ENCODE assay signal across 9 cellular contexts in the genomic region with DNA sequence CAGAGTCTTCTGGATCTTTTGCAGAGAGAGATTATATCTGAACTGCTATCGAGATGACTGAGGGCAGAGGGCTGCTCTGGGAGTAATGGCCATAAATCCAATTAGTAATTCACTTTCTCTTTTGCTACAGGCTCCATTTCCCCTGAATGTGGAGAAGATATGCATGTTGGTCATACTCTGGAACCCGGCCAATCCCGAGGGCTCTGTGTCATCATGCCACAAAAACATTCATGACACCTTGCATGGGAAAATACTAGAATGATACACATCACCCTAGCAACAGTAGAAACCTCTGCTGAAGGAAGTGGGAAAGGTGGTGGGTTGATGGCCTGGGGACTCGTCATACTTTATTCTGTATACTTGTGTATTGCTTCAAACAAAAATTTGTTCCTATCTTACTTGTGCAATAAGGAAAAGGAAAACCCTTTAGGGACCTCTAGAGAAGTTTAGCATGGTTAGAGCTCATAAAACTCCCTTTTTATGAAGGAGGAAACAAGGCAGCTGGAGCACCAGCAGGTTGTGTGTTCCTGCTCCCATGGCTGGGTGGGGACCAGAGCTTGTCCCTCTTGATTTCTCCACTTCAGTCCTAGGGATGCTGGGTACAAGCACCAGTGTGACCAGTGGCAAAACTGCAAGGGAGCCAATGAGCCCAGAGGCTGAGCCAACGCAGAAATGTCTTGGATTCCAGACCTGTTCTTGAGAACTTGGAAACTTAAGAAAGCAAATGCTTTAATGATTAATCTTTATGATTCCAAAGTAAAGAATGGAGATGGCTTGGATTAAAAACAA. TPM values are rescaled to one million over a fixed set of nuclear protein-coding genes. Genes with fewer than 3 reads are reported as not detected.
DNase-seq lines count a peak whose midpoint lies in the region; ATAC-seq, FAIRE-seq and TF ChIP-seq lines count a peak whose summit lies in the region.
"Had no signal": no experiment of that assay in that cellular context is flagged by ENCODE, and none has a peak within 500 bp of the region (broad histone marks: within the 10 kb centered on the region; RNA-seq: fewer than 3 reads in every experiment).

No MANE protein-coding gene starts in this region.

- intact Hi-C loops in right cardiac atrium (cut with DNase I), result no loop called here
- intact Hi-C loops in Right ventricle myocardium inferior (cut with DNase I), result no loop called here
- intact Hi-C loops in kidney (cut with DNase I), result no loop called here
- intact Hi-C loops in posterior cingulate gyrus (cut with DNase I), result no loop called here

- DNase-seq in right cardiac atrium (peak in 2 of 3 donors; percentile 33 to 48), Right ventricle myocardium inferior (ENCODE audit: missing footprints) (no peak), kidney (peak; percentile 76), urothelium cell line (ENCODE audit: low spot score) (peak; percentile 68), posterior cingulate gyrus (no peak), tibial nerve (ENCODE audit: low spot score in 2 of 2) (no peak)
- DNase-seq in activated T-cell treated with anti-CD3 and anti-CD28 coated beads, Interleukin-2, amount 50 U/mL, for 1 hour, result peak; percentile 29
- DNase-seq: lower lobe of right lung had no signal

- ATAC-seq in right cardiac atrium (peak; percentile 29 to 42), Right ventricle myocardium inferior (no peak), GM21529 (IDR thresholded peaks at IDR 0.05; ENCODE audit: unreplicated experiment) (no peak)

- no peaks in the 10 kb centered on the region for H3K36me3 ChIP-seq in kidney (ENCODE audit: control insufficient read depth in 1 of 2, insufficient read depth in 2 of 2, low read length in 2 of 2)
- no peaks in the 10 kb centered on the region for H3K36me3 ChIP-seq in tibial nerve
- H3K36me3 ChIP-seq: lower lobe of right lung had no signal

- FAIRE-seq in kidney (lab: Jason Lieb, UNC) (no peak), urothelium cell line (lab: Jason Lieb, UNC) (peak; percentile 27)

- no peak for TF ChIP-seq POLR2A in tibial nerve (IDR thresholded peaks at IDR 0.05)

- H3K4me3 ChIP-seq in right cardiac atrium (ENCODE audit: low read length) (no peak overlapping the region), kidney (ENCODE audit: low read length in 2 of 2) (no peak overlapping the region), tibial nerve (no peak overlapping the region)
- H3K4me3 ChIP-seq: lower lobe of right lung had no signal

- no peak for TF ChIP-seq EP300 in tibial nerve (IDR thresholded peaks at IDR 0.05)

- H3K9me3 ChIP-seq in right cardiac atrium (ENCODE audit: control insufficient read depth, low read length) (no peaks in the 10 kb centered on the region), kidney (ENCODE audit: control insufficient read depth in 1 of 2, low read length in 2 of 2) (no peaks in the 10 kb centered on the region), tibial nerve (no peaks in the 10 kb centered on the region)
- H3K9me3 ChIP-seq: lower lobe of right lung had no signal

- H3K4me1 ChIP-seq in right cardiac atrium (ENCODE audit: control insufficient read depth, insufficient read depth, low read length), result peaks cover 4% of the 10 kb centered on the region
- H3K4me1 ChIP-seq in kidney (ENCODE audit: control insufficient read depth in 1 of 2, insufficient read depth in 1 of 2, low read depth in 1 of 2, low read length in 2 of 2), result no peaks in the 10 kb centered on the region
- peaks cover 0 to 6% (median 0%) of the 10 kb centered on the region in 4 donors for H3K4me1 ChIP-seq in tibial nerve
- H3K4me1 ChIP-seq: lower lobe of right lung had no signal

- TF ChIP-seq CTCF in kidney (IDR thresholded peaks at IDR 0.05; ENCODE audit: borderline replicate concordance, extremely low read depth, insufficient read depth) (no peak), tibial nerve (IDR thresholded peaks at IDR 0.05) (no peak)

- H3K27ac ChIP-seq in right cardiac atrium (ENCODE audit: low read length) (peak overlapping the region; percentile 17), kidney (ENCODE audit: low read depth in 2 of 2, low read length in 2 of 2) (no peak overlapping the region), tibial nerve (no peak overlapping the region)
- H3K27ac ChIP-seq: lower lobe of right lung had no signal

- no peak overlapping the region for H3K9ac ChIP-seq in kidney (ENCODE audit: low read length in 2 of 2)

- 44% methylated on average over 5 of the region's 5 CpGs for WGBS in right cardiac atrium
- WGBS in tibial nerve, 2 donors, result 55 to 56% methylated on average over 5 of the region's 5 CpGs

- H3K27me3 ChIP-seq in right cardiac atrium (ENCODE audit: control insufficient read depth, insufficient read depth) (no peaks in the 10 kb centered on the region), tibial nerve (no peaks in the 10 kb centered on the region)

RNA-seq across cellular contexts. Expression of gene CTAGE1, which starts 25.9 kb away (rescaled TPM):
- under 1 TPM in 1 of 4 donors, not detected in 3; 0.09 TPM for total RNA-seq in right cardiac atrium
- 0.07 TPM for polyA plus RNA-seq in right cardiac atrium
- total RNA-seq in Right ventricle myocardium inferior, result not detected
- total RNA-seq in kidney, result not detected
- polyA plus RNA-seq in kidney (ENCODE audit: insufficient read depth, low read depth, low replicate concordance), result not detected
- not detected for total RNA-seq in tibial nerve
- total RNA-seq: lower lobe of right lung had no signal

Comparison
In these comparisons a context has a peak if more than half of its experiments do, and no peak if none do; other contexts are left out.
1. ATAC-seq: peak in right cardiac atrium (2 of 2); none in Right ventricle myocardium inferior (single experiment) and GM21529 (single experiment).
2. DNase-seq: peak in right cardiac atrium (2 of 3), activated T-cell treated with anti-CD3 and anti-CD28 coated beads, Interleukin-2, amount 50 U/mL, for 1 hour (single experiment), kidney (single experiment) and urothelium cell line (single experiment); none in Right ventricle myocardium inferior (single experiment), posterior cingulate gyrus (0 of 10) and tibial nerve (0 of 2).